ENCODE assay signal across 8 cellular contexts in the genomic region with DNA sequence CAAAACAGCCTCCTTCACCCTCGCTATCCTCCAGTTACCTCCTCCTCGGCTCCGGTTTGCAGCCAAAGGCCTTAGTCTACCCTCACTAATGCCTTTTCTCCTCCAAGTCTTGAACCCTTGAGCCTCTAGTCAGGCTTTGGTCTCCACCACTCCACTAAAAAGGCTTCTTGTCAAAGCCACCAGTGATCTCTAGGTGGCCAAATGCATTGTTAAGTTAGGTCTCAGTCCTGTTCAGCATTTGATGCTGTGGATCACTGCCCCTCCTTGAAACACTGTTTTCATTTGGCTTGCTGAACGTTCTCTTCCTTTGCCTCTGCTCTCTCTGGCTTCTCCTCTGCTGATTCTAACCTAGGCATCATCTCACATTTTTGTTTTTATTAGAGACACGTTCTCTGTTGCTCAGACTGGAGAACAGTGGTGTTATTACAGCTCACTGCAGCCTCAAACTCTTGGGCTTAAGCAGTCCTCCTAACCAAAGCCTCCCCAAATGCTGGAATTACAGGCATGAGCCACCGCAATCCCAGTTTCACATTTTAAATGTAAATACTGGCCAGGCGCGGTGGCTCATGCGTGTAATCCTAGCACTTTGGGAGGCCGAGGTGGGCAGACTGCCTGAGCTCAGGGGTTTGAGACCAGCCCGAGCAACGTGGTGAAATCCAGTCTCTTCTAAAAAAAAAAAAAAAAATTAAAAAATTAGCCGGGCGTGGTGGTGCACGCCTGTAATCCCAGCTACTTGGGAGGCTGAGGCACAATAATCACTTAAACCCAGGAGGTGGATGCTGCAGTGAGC. TPM values are rescaled to one million over a fixed set of nuclear protein-coding genes. Genes with fewer than 3 reads are reported as not detected.
DNase-seq lines count a peak whose midpoint lies in the region; ATAC-seq and TF ChIP-seq lines count a peak whose summit lies in the region.

No MANE protein-coding gene starts in this region.

- WGBS in liver, result 90% methylated on average over 15 of the region's 15 CpGs
- 86 to 88% methylated on average over 15 of the region's 15 CpGs for WGBS in upper lobe of left lung, 2 donors

- TF ChIP-seq EP300 in upper lobe of left lung (IDR thresholded peaks at IDR 0.05), result no peak

- peak overlapping the region; percentile 82 for H3K27ac Mint-ChIP-seq in activated naive CD4-positive, alpha-beta T cell treated with anti-CD3 and anti-CD28 coated beads, Interleukin-2, amount 50 U/mL, for 24 hours
- peak overlapping the region in 1 of 2 donors; percentile 90 for H3K27ac Mint-ChIP-seq in activated naive CD4-positive, alpha-beta T cell treated with anti-CD3 and anti-CD28 coated beads, Interleukin-2, amount 50 U/mL, for 72 hours
- H3K27ac Mint-ChIP-seq in activated T-cell treated with anti-CD3 and anti-CD28 coated beads, Interleukin-2, amount 50 U/mL, for 72 hours, result peak overlapping the region; percentile 66

- TF ChIP-seq POLR2A in upper lobe of left lung (IDR thresholded peaks at IDR 0.05), result no peak

- H3K9ac ChIP-seq in liver (ENCODE audit: low read depth in 1 of 2, low read length in 2 of 2), result peak overlapping the region in 1 of 2 donors; percentile 49

- peaks cover 42% of the 10 kb centered on the region for H3K4me1 Mint-ChIP-seq in activated naive CD4-positive, alpha-beta T cell treated with anti-CD3 and anti-CD28 coated beads, Interleukin-2, amount 50 U/mL, for 24 hours
- H3K4me1 Mint-ChIP-seq in activated T-cell treated with anti-CD3 and anti-CD28 coated beads, Interleukin-2, amount 50 U/mL, for 72 hours (ENCODE audit: low read depth), result peaks cover 55% of the 10 kb centered on the region

- no peak for TF ChIP-seq CTCF in liver (IDR thresholded peaks at IDR 0.05; ENCODE audit: low read depth, low read length, missing input control)
- no peak for TF ChIP-seq CTCF in upper lobe of left lung (IDR thresholded peaks at IDR 0.05)

- H3K4me3 ChIP-seq in liver (ENCODE audit: low read depth in 1 of 3, low read length in 3 of 3), result peak overlapping the region; percentile 56 to 75 (median 57)
- peak overlapping the region; percentile 44 to 86 (median 57) for H3K4me3 ChIP-seq in upper lobe of left lung

- no peak overlapping the region for H3K27ac ChIP-seq in liver (ENCODE audit: low read depth in 1 of 2, low read length in 2 of 2)
- peak overlapping the region; percentile 93 to 98 (median 96) for H3K27ac ChIP-seq in upper lobe of left lung

- no peaks in the 10 kb centered on the region for H3K9me3 Mint-ChIP-seq in activated naive CD4-positive, alpha-beta T cell treated with anti-CD3 and anti-CD28 coated beads, Interleukin-2, amount 50 U/mL, for 24 hours
- H3K9me3 Mint-ChIP-seq in activated naive CD4-positive, alpha-beta T cell treated with anti-CD3 and anti-CD28 coated beads, Interleukin-2, amount 50 U/mL, for 72 hours, result no peaks in the 10 kb centered on the region
- no peaks in the 10 kb centered on the region for H3K9me3 Mint-ChIP-seq in activated T-cell treated with anti-CD3 and anti-CD28 coated beads, Interleukin-2, amount 50 U/mL, for 72 hours

- H3K4me3 Mint-ChIP-seq in activated naive CD4-positive, alpha-beta T cell treated with anti-CD3 and anti-CD28 coated beads, Interleukin-2, amount 50 U/mL, for 24 hours, result peak overlapping the region; percentile 96
- H3K4me3 Mint-ChIP-seq in activated T-cell treated with anti-CD3 and anti-CD28 coated beads, Interleukin-2, amount 50 U/mL, for 72 hours, result peak overlapping the region; percentile 90 to 91

- TF ChIP-seq RAD21 in liver (IDR thresholded peaks at IDR 0.05), result no peak

- ATAC-seq in activated naive CD4-positive, alpha-beta T cell treated with anti-CD3 and anti-CD28 coated beads, Interleukin-2, amount 50 U/mL, for 72 hours, result no peak
- ATAC-seq in activated T-cell treated with anti-CD3 and anti-CD28 coated beads, Interleukin-2, amount 50 U/mL, for 72 hours (replicated peaks in 1 of 2), result no peak
- ATAC-seq in upper lobe of left lung (ENCODE audit: low FRiP score in 2 of 2) (no peak), GM21423 (IDR thresholded peaks at IDR 0.05; ENCODE audit: unreplicated experiment) (no peak)

- no peak for DNase-seq in activated naive CD4-positive, alpha-beta T cell treated with anti-CD3 and anti-CD28 coated beads, Interleukin-2, amount 50 U/mL, for 72 hours (ENCODE audit: low spot score in 2 of 2)
- no peak for DNase-seq in activated T-cell treated with anti-CD3 and anti-CD28 coated beads, Interleukin-2, amount 50 U/mL, for 72 hours
- DNase-seq in upper lobe of left lung (no peak), NCI-H2081 treated with DMSO at 0.1 percent for 48 hours (lab: John Stamatoyannopoulos, UW) (no peak), HPDE6-E6E7 (ENCODE audit: extremely low spot score) (no peak)

- peaks cover 6% of the 10 kb centered on the region for H3K36me3 Mint-ChIP-seq in activated naive CD4-positive, alpha-beta T cell treated with anti-CD3 and anti-CD28 coated beads, Interleukin-2, amount 50 U/mL, for 24 hours
- H3K36me3 Mint-ChIP-seq in activated naive CD4-positive, alpha-beta T cell treated with anti-CD3 and anti-CD28 coated beads, Interleukin-2, amount 50 U/mL, for 72 hours, result peaks cover 14 to 18% of the 10 kb centered on the region in 2 donors
- peaks cover 5 to 16% of the 10 kb centered on the region in 2 donors for H3K36me3 Mint-ChIP-seq in activated T-cell treated with anti-CD3 and anti-CD28 coated beads, Interleukin-2, amount 50 U/mL, for 72 hours (ENCODE audit: insufficient read depth in 2 of 2)

- peaks cover 0 to 10% (median 4%) of the 10 kb centered on the region in 4 donors for H3K36me3 ChIP-seq in liver (ENCODE audit: control insufficient read depth in 4 of 4, insufficient read depth in 3 of 4, low read depth in 1 of 4, low read length in 3 of 4)
- H3K36me3 ChIP-seq in upper lobe of left lung, result peaks cover 0 to 31% (median 14%) of the 10 kb centered on the region in 4 donors

- no peaks in the 10 kb centered on the region for H3K9me3 ChIP-seq in liver (ENCODE audit: control insufficient read depth in 4 of 4, low read length in 3 of 4)
- H3K9me3 ChIP-seq in upper lobe of left lung, result no peaks in the 10 kb centered on the region

- H3K27me3 ChIP-seq in liver (ENCODE audit: control insufficient read depth in 4 of 4, insufficient read depth in 4 of 4, low read length in 3 of 4) (no peaks in the 10 kb centered on the region), upper lobe of left lung (no peaks in the 10 kb centered on the region)

- H3K4me1 ChIP-seq in liver (ENCODE audit: control insufficient read depth in 4 of 4, insufficient read depth in 4 of 4, low read length in 3 of 4) (peaks cover 2 to 14% (median 7%) of the 10 kb centered on the region in 4 donors), upper lobe of left lung (peaks cover 12 to 22% (median 17%) of the 10 kb centered on the region in 4 donors)

- no peaks in the 10 kb centered on the region for H3K27me3 Mint-ChIP-seq in activated naive CD4-positive, alpha-beta T cell treated with anti-CD3 and anti-CD28 coated beads, Interleukin-2, amount 50 U/mL, for 24 hours
- H3K27me3 Mint-ChIP-seq in activated T-cell treated with anti-CD3 and anti-CD28 coated beads, Interleukin-2, amount 50 U/mL, for 72 hours (ENCODE audit: low read depth), result no peaks in the 10 kb centered on the region

RNA-seq across cellular contexts. Expression of gene SGF29, which starts 1.1 kb away (rescaled TPM):
- 10 to 100 TPM; 10.7 to 22.1 TPM for total RNA-seq in activated naive CD4-positive, alpha-beta T cell treated with anti-CD3 and anti-CD28 coated beads, Interleukin-2, amount 50 U/mL, for 72 hours
- total RNA-seq in activated T-cell treated with anti-CD3 and anti-CD28 coated beads, Interleukin-2, amount 50 U/mL, for 72 hours, result 10 to 100 TPM; 42.4 to 60.0 TPM
- total RNA-seq in liver, result 10 to 100 TPM in 1 of 2 donors, 1 to 10 TPM in 1; 6.5 to 11.5 TPM
- 10 to 100 TPM in 1 of 2 donors, 1 to 10 TPM in 1; 9.4 to 18.1 TPM for polyA plus RNA-seq in liver
- total RNA-seq in upper lobe of left lung, result 10 to 100 TPM; 24.8 to 67.1 (median 37.3) TPM

RNA-seq across cellular contexts. Expression of gene NUPR1, which starts 16.1 kb away (rescaled TPM):
- not detected for total RNA-seq in activated naive CD4-positive, alpha-beta T cell treated with anti-CD3 and anti-CD28 coated beads, Interleukin-2, amount 50 U/mL, for 72 hours
- not detected for total RNA-seq in activated T-cell treated with anti-CD3 and anti-CD28 coated beads, Interleukin-2, amount 50 U/mL, for 72 hours
- total RNA-seq in liver, result 10 to 100 TPM; 10.9 to 16.1 TPM
- 100 to 1,000 TPM; 109 to 305 TPM for polyA plus RNA-seq in liver
- total RNA-seq in upper lobe of left lung, result 100 to 1,000 TPM in 4 of 6 donors, 10 to 100 TPM in 2; 34.1 to 294 (median 119) TPM

RNA-seq across cellular contexts. Expression of gene SULT1A2, which starts 42.0 kb away (rescaled TPM):
- under 1 TPM; 0.30 to 0.54 TPM for total RNA-seq in activated naive CD4-positive, alpha-beta T cell treated with anti-CD3 and anti-CD28 coated beads, Interleukin-2, amount 50 U/mL, for 72 hours
- total RNA-seq in activated T-cell treated with anti-CD3 and anti-CD28 coated beads, Interleukin-2, amount 50 U/mL, for 72 hours, result 1 to 10 TPM in 1 of 2 donors, under 1 TPM in 1; 0.25 to 1.2 TPM
- total RNA-seq in liver (10 to 100 TPM in 1 of 2 donors, 1 to 10 TPM in 1; 1.6 to 19.2 TPM), upper lobe of left lung (10 to 100 TPM in 5 of 6 donors, 1 to 10 TPM in 1; 5.7 to 40.8 (median 17.5) TPM)
- 10 to 100 TPM; 10.6 to 29.4 TPM for polyA plus RNA-seq in liver

RNA-seq across cellular contexts. Expression of gene IL27, which starts 48.2 kb away (rescaled TPM):
- not detected for total RNA-seq in activated naive CD4-positive, alpha-beta T cell treated with anti-CD3 and anti-CD28 coated beads, Interleukin-2, amount 50 U/mL, for 72 hours
- not detected for total RNA-seq in activated T-cell treated with anti-CD3 and anti-CD28 coated beads, Interleukin-2, amount 50 U/mL, for 72 hours
- total RNA-seq in liver, result 1 to 10 TPM in 1 of 2 donors, under 1 TPM in 1; 0.33 to 2.5 TPM
- 1 to 10 TPM; 2.2 to 4.1 TPM for polyA plus RNA-seq in liver
- total RNA-seq in upper lobe of left lung, result 1 to 10 TPM in 1 of 6 donors, under 1 TPM in 1, not detected in 4; 0.89 to 1.4 TPM

RNA-seq across cellular contexts. Expression of gene SULT1A1, which starts 55.0 kb away (rescaled TPM):
- total RNA-seq in activated naive CD4-positive, alpha-beta T cell treated with anti-CD3 and anti-CD28 coated beads, Interleukin-2, amount 50 U/mL, for 72 hours, result 10 to 100 TPM in 1 of 2 donors, 1 to 10 TPM in 1; 8.2 to 15.6 TPM
- 10 to 100 TPM; 12.7 to 18.6 TPM for total RNA-seq in activated T-cell treated with anti-CD3 and anti-CD28 coated beads, Interleukin-2, amount 50 U/mL, for 72 hours
- total RNA-seq in liver (10 to 100 TPM; 25.3 to 94.5 TPM), upper lobe of left lung (100 to 1,000 TPM in 4 of 6 donors, 10 to 100 TPM in 2; 46.0 to 180 (median 124) TPM)
- polyA plus RNA-seq in liver, result 100 to 1,000 TPM; 110 to 143 TPM

Comparison
In these comparisons a context has a peak if more than half of its experiments do, and no peak if none do; other contexts are left out.
1. H3K27ac ChIP-seq: peak in upper lobe of left lung (4 of 4); none in liver (0 of 2).
2. RNA of gene NUPR1, which starts 16.1 kb away (total RNA-seq): 34.1 to 294 TPM in upper lobe of left lung and 10.9 to 16.1 TPM in liver; not detected in activated naive CD4-positive, alpha-beta T cell treated with anti-CD3 and anti-CD28 coated beads, Interleukin-2, amount 50 U/mL, for 72 hours and not detected in activated T-cell treated with anti-CD3 and anti-CD28 coated beads, Interleukin-2, amount 50 U/mL, for 72 hours; every median in the first group is over 10 times any median in the second.